ENCODE assay signal across 22 cellular contexts in genomic region chr13:41304551-41304950, GRCh38. TPM values are rescaled to one million over a fixed set of nuclear protein-coding genes. Genes with fewer than 3 reads are reported as not detected.
DNase-seq lines count a peak whose midpoint lies in the region; ATAC-seq and TF ChIP-seq lines count a peak whose summit lies in the region.
"Had no signal": no experiment of that assay in that cellular context is flagged by ENCODE, and none has a peak within 500 bp of the region (broad histone marks: within the 10 kb centered on the region; RNA-seq: fewer than 3 reads in every experiment).

No MANE protein-coding gene starts in this region.

- H3K4me3 Mint-ChIP-seq in activated CD4-positive, alpha-beta T cell treated with anti-CD3 and anti-CD28 coated beads, Interleukin-2, amount 10 ng/mL, durations not matched to agents 24 days and 14 days, result no peak overlapping the region
- H3K4me3 Mint-ChIP-seq: CD14-positive monocyte; CD4-positive, alpha-beta T cell; CD8-positive, alpha-beta memory T cell; H9 had no signal

- intact Hi-C loops in activated CD4-positive, alpha-beta T cell treated with anti-CD3 and anti-CD28 coated beads, Interleukin-2, amount 10 ng/mL, durations not matched to agents 24 days and 14 days (cut with micrococcal nuclease), result no loop called here

- in situ Hi-C loops in SK-MEL-5 (cut with HindIII; ENCODE audit: low pct_unique_long_range_greater_than_20kb, low sequenced_read_pairs), result no loop called here

- ATAC-seq in HG03565 (IDR thresholded peaks at IDR 0.05; ENCODE audit: unreplicated experiment) (no peak), GM19452 (IDR thresholded peaks at IDR 0.05; ENCODE audit: unreplicated experiment) (no peak), HG02571 (IDR thresholded peaks at IDR 0.05; ENCODE audit: unreplicated experiment) (no peak)
- ATAC-seq: A549, GM12878 had no signal

- POLR2A ChIA-PET in HEK293T (lab: Yijun Ruan, JAX), result no interaction called here

- no peaks in the 10 kb centered on the region for H3K36me3 Mint-ChIP-seq in activated CD4-positive, alpha-beta T cell treated with anti-CD3 and anti-CD28 coated beads, Interleukin-2, amount 10 ng/mL, durations not matched to agents 24 days and 14 days (ENCODE audit: low read depth)
- H3K36me3 Mint-ChIP-seq: CD14-positive monocyte had no signal

- H3K27ac Mint-ChIP-seq in activated CD4-positive, alpha-beta T cell treated with anti-CD3 and anti-CD28 coated beads, Interleukin-2, amount 10 ng/mL, durations not matched to agents 24 days and 14 days, result no peak overlapping the region
- H3K27ac Mint-ChIP-seq: CD4-positive, alpha-beta T cell; CD8-positive, alpha-beta memory T cell; H9 had no signal

- H3K27me3 Mint-ChIP-seq in activated CD4-positive, alpha-beta T cell treated with anti-CD3 and anti-CD28 coated beads, Interleukin-2, amount 10 ng/mL, durations not matched to agents 24 days and 14 days, result peaks cover 12% of the 10 kb centered on the region
- H3K27me3 Mint-ChIP-seq: CD4-positive, alpha-beta T cell had no signal

- CTCF ChIA-PET in HEK293T (lab: Yijun Ruan, JAX), result interaction anchor here (0.6 kb wide), 1 partner anchor 219 kb away, joined by 3 read pairs; no protein-coding TSS in a partner anchor

- no peaks in the 10 kb centered on the region for H3K9me3 Mint-ChIP-seq in activated CD4-positive, alpha-beta T cell treated with anti-CD3 and anti-CD28 coated beads, Interleukin-2, amount 10 ng/mL, durations not matched to agents 24 days and 14 days
- H3K9me3 Mint-ChIP-seq: CD4-positive, alpha-beta T cell; CD8-positive, alpha-beta memory T cell had no signal

- DNase-seq in activated CD4-positive, alpha-beta T cell treated with anti-CD3 and anti-CD28 coated beads, Interleukin-2, amount 10 ng/mL, durations not matched to agents 24 days and 14 days, result peak; percentile 43
- DNase-seq in activated CD4-positive, alpha-beta T cell treated with anti-CD3 and anti-CD28 coated beads for 4 hours, result no peak
- DNase-seq in HEK293T (ENCODE audit: extremely low spot score), result no peak
- peak; percentile 13 for DNase-seq in SK-MEL-5 (ENCODE audit: low read depth, low spot score)
- DNase-seq: 8988T; ACHN; AML-193; BE2C; CD4-positive, alpha-beta T cell; CD8-positive, alpha-beta memory T cell; DMS 273 treated with DMSO at 0.1 percent for 48 hours; DMS79; EL; GDM1; GM23248; H9 had no signal

- H3K4me1 Mint-ChIP-seq in activated CD4-positive, alpha-beta T cell treated with anti-CD3 and anti-CD28 coated beads, Interleukin-2, amount 10 ng/mL, durations not matched to agents 24 days and 14 days, result peaks cover 3% of the 10 kb centered on the region
- H3K4me1 Mint-ChIP-seq: CD14-positive monocyte; CD8-positive, alpha-beta memory T cell had no signal

TF ChIP-seq in HEK293T, 16 proteins besides CTCF, POLR2A, EP300 and RAD21:
- no peak for TF ChIP-seq ELF4 (IDR thresholded peaks at IDR 0.05)
- TF ChIP-seq, protein P1, sequence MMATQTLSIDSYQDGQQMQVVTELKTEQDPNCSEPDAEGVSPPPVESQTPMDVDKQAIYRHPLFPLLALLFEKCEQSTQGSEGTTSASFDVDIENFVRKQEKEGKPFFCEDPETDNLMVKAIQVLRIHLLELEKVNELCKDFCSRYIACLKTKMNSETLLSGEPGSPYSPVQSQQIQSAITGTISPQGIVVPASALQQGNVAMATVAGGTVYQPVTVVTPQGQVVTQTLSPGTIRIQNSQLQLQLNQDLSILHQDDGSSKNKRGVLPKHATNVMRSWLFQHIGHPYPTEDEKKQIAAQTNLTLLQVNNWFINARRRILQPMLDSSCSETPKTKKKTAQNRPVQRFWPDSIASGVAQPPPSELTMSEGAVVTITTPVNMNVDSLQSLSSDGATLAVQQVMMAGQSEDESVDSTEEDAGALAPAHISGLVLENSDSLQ (IDR thresholded peaks at IDR 0.05), result peak; percentile 46

RNA-seq across cellular contexts. Expression of gene NAA16, which starts 6.5 kb away (rescaled TPM):
- total RNA-seq in activated CD4-positive, alpha-beta T cell treated with anti-CD3 and anti-CD28 coated beads, Interleukin-2, amount 10 ng/mL, durations not matched to agents 24 days and 14 days, result 30.3 and 31.2 TPM in 2 replicates
- total RNA-seq in SK-MEL-5 (2014; rRNA removed; shearing (Covaris generic)), result 4.2 and 6.7 TPM in 2 replicates
- 8.4 and 8.7 TPM in 2 replicates for polyA plus RNA-seq in SK-MEL-5 (2015; cell fraction: cytosol; rRNA removed)
- 47.1 and 65.9 TPM in 2 replicates for polyA plus RNA-seq in SK-MEL-5 (2015; cell fraction: nucleus; rRNA removed)

RNA-seq across cellular contexts. Expression of gene MTRF1, which starts 41.2 kb away (rescaled TPM):
- 20.1 and 20.6 TPM in 2 replicates for total RNA-seq in activated CD4-positive, alpha-beta T cell treated with anti-CD3 and anti-CD28 coated beads, Interleukin-2, amount 10 ng/mL, durations not matched to agents 24 days and 14 days
- total RNA-seq in SK-MEL-5 (2014; rRNA removed; shearing (Covaris generic)), result 18.3 and 26.7 TPM in 2 replicates
- 9.3 and 10.8 TPM in 2 replicates for polyA plus RNA-seq in SK-MEL-5 (2015; cell fraction: cytosol; rRNA removed)
- 82.9 and 83.1 TPM in 2 replicates for polyA plus RNA-seq in SK-MEL-5 (2015; cell fraction: nucleus; rRNA removed)

Comparison
In these comparisons a context has a peak if more than half of its experiments do, and no peak if none do; other contexts are left out.
1. DNase-seq: peak in activated CD4-positive, alpha-beta T cell treated with anti-CD3 and anti-CD28 coated beads, Interleukin-2, amount 10 ng/mL, durations not matched to agents 24 days and 14 days (single experiment) and SK-MEL-5 (single experiment); none in activated CD4-positive, alpha-beta T cell treated with anti-CD3 and anti-CD28 coated beads for 4 hours (0 of 2) and HEK293T (single experiment).